ENCODE assay signal across 13 cellular contexts in the genomic region with DNA sequence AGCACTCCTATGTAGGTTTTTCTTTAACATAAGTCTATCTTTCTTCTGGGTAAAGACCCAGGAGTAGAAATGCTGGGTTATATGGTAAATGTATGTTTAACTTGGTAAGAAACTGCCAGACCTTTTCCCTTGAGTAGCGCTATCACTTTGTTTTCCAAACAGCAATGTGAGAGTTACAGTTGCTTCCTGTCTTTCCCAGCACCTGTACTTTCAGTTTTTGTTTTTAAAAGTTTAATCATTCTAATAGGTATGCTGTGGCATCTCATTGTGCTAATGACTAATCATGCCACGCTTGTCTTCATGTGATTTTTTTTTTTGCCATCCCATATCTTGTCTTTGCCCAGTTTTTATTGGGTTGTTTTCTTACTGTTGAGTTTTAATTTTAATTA. TPM values are rescaled to one million over a fixed set of nuclear protein-coding genes. Genes with fewer than 3 reads are reported as not detected.
DNase-seq lines count a peak whose midpoint lies in the region; ATAC-seq and TF ChIP-seq lines count a peak whose summit lies in the region.
"Had no signal": no experiment of that assay in that cellular context is flagged by ENCODE, and none has a peak within 500 bp of the region (broad histone marks: within the 10 kb centered on the region; RNA-seq: fewer than 3 reads in every experiment).

No MANE protein-coding gene starts in this region.

- no peaks in the 10 kb centered on the region for H3F3A ChIP-seq in MM.1S (ENCODE audit: insufficient read depth, low read length)

- intact Hi-C loops in natural killer cell (cut with micrococcal nuclease), result no loop called here

- H3K4me2 ChIP-seq in MM.1S (ENCODE audit: low read depth, low read length), result no peak overlapping the region
- H3K4me2 ChIP-seq: BLaER1 treated with 17β-estradiol and CSF1 and Interleukin-3, amounts not matched to agents 10 nM and 100 nM; smooth muscle cell had no signal

- H3K79me2 ChIP-seq in MM.1S (ENCODE audit: low read length), result no peaks in the 10 kb centered on the region

- H3K9ac ChIP-seq in MM.1S (ENCODE audit: low read length), result no peak overlapping the region
- H3K9ac ChIP-seq: BLaER1 treated with 17β-estradiol and CSF1 and Interleukin-3, amounts not matched to agents 10 nM and 100 nM had no signal

- no peak overlapping the region for H2AFZ ChIP-seq in MM.1S (ENCODE audit: low read length)

- H3K27ac Mint-ChIP-seq in CD8-positive, alpha-beta memory T cell, result peak overlapping the region; percentile 59 to 93 (median 82)
- peak overlapping the region; percentile 82 for H3K27ac Mint-ChIP-seq in activated naive CD8-positive, alpha-beta T cell treated with anti-CD3 and anti-CD28 coated beads for 36 hours
- peak overlapping the region; percentile 35 to 50 for H3K27ac Mint-ChIP-seq in natural killer cell

- no peaks in the 10 kb centered on the region for H3K9me3 Mint-ChIP-seq in CD8-positive, alpha-beta memory T cell
- no peaks in the 10 kb centered on the region for H3K9me3 Mint-ChIP-seq in activated naive CD8-positive, alpha-beta T cell treated with anti-CD3 and anti-CD28 coated beads for 36 hours
- no peaks in the 10 kb centered on the region for H3K9me3 Mint-ChIP-seq in natural killer cell

- no peaks in the 10 kb centered on the region for H3K9me2 ChIP-seq in MM.1S (replicated peaks; ENCODE audit: insufficient read depth, low read length)

- H3K27ac ChIP-seq in CD8-positive, alpha-beta memory T cell (ENCODE audit: low read depth, low read length), result peak overlapping the region; percentile 46
- H3K27ac ChIP-seq in MM.1S (ENCODE audit: low read length), result no peak overlapping the region
- H3K27ac ChIP-seq: BLaER1 treated with 17β-estradiol and CSF1 and Interleukin-3, amounts not matched to agents 10 nM and 100 nM; SJCRH30 had no signal

- peaks cover 13 to 34% (median 24%) of the 10 kb centered on the region in 3 donors for H3K4me1 Mint-ChIP-seq in CD8-positive, alpha-beta memory T cell
- peaks cover 11% of the 10 kb centered on the region for H3K4me1 Mint-ChIP-seq in activated naive CD8-positive, alpha-beta T cell treated with anti-CD3 and anti-CD28 coated beads for 36 hours
- peaks cover 6 to 12% of the 10 kb centered on the region in 2 donors for H3K4me1 Mint-ChIP-seq in natural killer cell

- peak in 1 of 3 donors; percentile 7 for ATAC-seq in natural killer cell

- TF ChIP-seq CTCF in MM.1S (IDR thresholded peaks at IDR 0.05; ENCODE audit: low read length), result no peak
- no peak for TF ChIP-seq CTCF in natural killer cell (IDR thresholded peaks at IDR 0.05)

- H3K4me3 Mint-ChIP-seq in CD8-positive, alpha-beta memory T cell, result peak overlapping the region; percentile 13 to 75 (median 54)
- no peak overlapping the region for H3K4me3 Mint-ChIP-seq in activated naive CD8-positive, alpha-beta T cell treated with anti-CD3 and anti-CD28 coated beads for 36 hours
- no peak overlapping the region for H3K4me3 Mint-ChIP-seq in natural killer cell

- H3K9me3 ChIP-seq in CD8-positive, alpha-beta memory T cell (ENCODE audit: low read length), result no peaks in the 10 kb centered on the region
- no peaks in the 10 kb centered on the region for H3K9me3 ChIP-seq in MM.1S (replicated peaks; ENCODE audit: insufficient read depth, low read length)
- H3K9me3 ChIP-seq: BLaER1 treated with 17β-estradiol and CSF1 and Interleukin-3, amounts not matched to agents 10 nM and 100 nM; SJCRH30 had no signal

- DNase-seq in CD8-positive, alpha-beta memory T cell, result no peak
- DNase-seq in MM.1S, result peak; percentile 20
- DNase-seq in activated naive CD8-positive, alpha-beta T cell treated with anti-CD3 and anti-CD28 coated beads for 36 hours, result no peak
- no peak for DNase-seq in natural killer cell
- DNase-seq in glomerular visceral epithelial cell (ENCODE audit: extremely low spot score), result no peak
- DNase-seq in KG1 (lab: John Stamatoyannopoulos, UW), result no peak
- no peak for DNase-seq in retina
- DNase-seq: H7, islet precursor cell, NCI-H226, SJCRH30 had no signal

- peaks cover 7 to 67% (median 21%) of the 10 kb centered on the region in 3 donors for H3K36me3 Mint-ChIP-seq in CD8-positive, alpha-beta memory T cell
- peaks cover 18% of the 10 kb centered on the region for H3K36me3 Mint-ChIP-seq in activated naive CD8-positive, alpha-beta T cell treated with anti-CD3 and anti-CD28 coated beads for 36 hours
- H3K36me3 Mint-ChIP-seq in natural killer cell, result peaks cover 6% of the 10 kb centered on the region

- POLR2A ChIA-PET in CD8-positive, alpha-beta memory T cell (lab: Charles Lee), result interaction anchor here (0.7 to 0.8 kb wide), 3 partner anchors 13 to 30 kb away, joined by 3 to 4 read pairs (median 4); no protein-coding TSS in a partner anchor

- no peaks in the 10 kb centered on the region for H3K4me1 ChIP-seq in CD8-positive, alpha-beta memory T cell (ENCODE audit: insufficient read depth, low read length)
- no peaks in the 10 kb centered on the region for H3K4me1 ChIP-seq in MM.1S (ENCODE audit: low read length)
- H3K4me1 ChIP-seq: SJCRH30 had no signal

- CTCF ChIA-PET in CD8-positive, alpha-beta memory T cell (lab: Charles Lee), result no interaction called here

- H4K20me1 ChIP-seq in MM.1S (ENCODE audit: insufficient read depth, low read length), result no peaks in the 10 kb centered on the region

- peaks cover 42% of the 10 kb centered on the region for H3K36me3 ChIP-seq in CD8-positive, alpha-beta memory T cell (ENCODE audit: insufficient read depth, low read length)
- no peaks in the 10 kb centered on the region; the same call in 1 of the 2 replicates for H3K36me3 ChIP-seq in MM.1S (replicated peaks; ENCODE audit: insufficient read depth, low read length)

- no peaks in the 10 kb centered on the region for H3K27me3 ChIP-seq in CD8-positive, alpha-beta memory T cell (ENCODE audit: insufficient read depth, low read length, poor library complexity, severe bottlenecking)
- no peaks in the 10 kb centered on the region for H3K27me3 ChIP-seq in MM.1S (replicated peaks; ENCODE audit: insufficient read depth, low read length)
- H3K27me3 ChIP-seq: BLaER1 treated with 17β-estradiol and CSF1 and Interleukin-3, amounts not matched to agents 10 nM and 100 nM; SJCRH30 had no signal

- no peaks in the 10 kb centered on the region for H3K27me3 Mint-ChIP-seq in CD8-positive, alpha-beta memory T cell
- no peaks in the 10 kb centered on the region for H3K27me3 Mint-ChIP-seq in activated naive CD8-positive, alpha-beta T cell treated with anti-CD3 and anti-CD28 coated beads for 36 hours
- no peaks in the 10 kb centered on the region for H3K27me3 Mint-ChIP-seq in natural killer cell (ENCODE audit: low read depth in 2 of 2)

- H3K4me3 ChIP-seq in CD8-positive, alpha-beta memory T cell (ENCODE audit: low read length), result no peak overlapping the region
- no peak overlapping the region for H3K4me3 ChIP-seq in MM.1S (ENCODE audit: low read length)
- H3K4me3 ChIP-seq: BLaER1 treated with 17β-estradiol and CSF1 and Interleukin-3, amounts not matched to agents 10 nM and 100 nM; SJCRH30; smooth muscle cell had no signal

RNA-seq across cellular contexts. Expression of gene GIT2, which starts 28.1 kb away (rescaled TPM):
- 10 to 100 TPM; 52.0 to 54.4 TPM for total RNA-seq in CD8-positive, alpha-beta memory T cell
- 93.0 TPM for polyA plus RNA-seq in CD8-positive, alpha-beta memory T cell
- total RNA-seq in activated naive CD8-positive, alpha-beta T cell treated with anti-CD3 and anti-CD28 coated beads for 36 hours, result 10 to 100 TPM; 50.6 to 51.0 TPM
- 100 to 1,000 TPM in 2 of 3 donors, 10 to 100 TPM in 1; 98.8 to 118 (median 117) TPM for total RNA-seq in natural killer cell

RNA-seq across cellular contexts. Expression of gene ANKRD13A, which starts 31.2 kb away (rescaled TPM):
- 10 to 100 TPM; 38.1 to 41.1 TPM for total RNA-seq in CD8-positive, alpha-beta memory T cell
- 47.1 TPM for polyA plus RNA-seq in CD8-positive, alpha-beta memory T cell
- total RNA-seq in activated naive CD8-positive, alpha-beta T cell treated with anti-CD3 and anti-CD28 coated beads for 36 hours, result 10 to 100 TPM; 36.8 to 43.6 TPM
- 10 to 100 TPM; 74.9 to 93.6 (median 90.7) TPM for total RNA-seq in natural killer cell

Comparison
In these comparisons a context has a peak if more than half of its experiments do, and no peak if none do; other contexts are left out.
1. H3K4me3 Mint-ChIP-seq: peak in CD8-positive, alpha-beta memory T cell (7 of 7); none in activated naive CD8-positive, alpha-beta T cell treated with anti-CD3 and anti-CD28 coated beads for 36 hours (single experiment) and natural killer cell (single experiment).
2. Peak in every context shown above with its lines, with median percentiles within 50 percentile points of each other: H3K27ac Mint-ChIP-seq.